Comparison of ENCODE assay signal across 16 cellular contexts in the genomic region with DNA sequence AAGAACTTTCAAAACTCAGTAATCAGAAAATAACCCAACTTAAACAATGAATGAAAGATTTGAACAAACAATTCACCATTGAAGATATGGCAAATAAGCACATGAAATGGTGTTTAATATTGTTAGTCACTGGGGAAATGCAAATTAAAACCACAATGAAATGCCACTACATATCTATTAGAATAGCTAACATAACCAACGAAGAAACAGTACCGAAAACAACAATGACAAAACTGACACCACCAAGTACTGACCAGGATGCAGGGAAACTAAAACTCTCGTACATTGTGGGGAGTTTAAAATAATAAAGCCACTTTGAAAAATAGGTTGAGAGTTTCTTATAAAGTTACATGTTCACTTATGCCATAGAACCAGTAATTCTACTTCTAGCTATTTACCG.
A peak's percentile ranks its signal among the peaks of the same experiment; 100 is the strongest.
DNase-seq lines count a peak whose midpoint lies in the region; ATAC-seq, FAIRE-seq and TF ChIP-seq lines count a peak whose summit lies in the region.
"Had no signal": no experiment of that assay in that cellular context is flagged by ENCODE, and none has a peak within 500 bp of the region (broad histone marks: within the 10 kb centered on the region; RNA-seq: fewer than 3 reads in every experiment).

No MANE protein-coding gene starts in this region.

- no peak for FAIRE-seq in H54 (lab: Jason Lieb, UNC)
- FAIRE-seq: H1, small intestine, TTC549 had no signal

- H3K36me3 Mint-ChIP-seq in WTC11 (no peaks in the 10 kb centered on the region), mesothelial cell of epicardium (no peaks in the 10 kb centered on the region), nephron progenitor cell (ENCODE audit: low read depth) (no peaks in the 10 kb centered on the region)
- H3K36me3 Mint-ChIP-seq: activated naive CD8-positive, alpha-beta T cell; IgD-negative memory B cell had no signal

- TF ChIP-seq CTCF in WTC11 (IDR thresholded peaks at IDR 0.05) (no peak), mesothelial cell of epicardium (IDR thresholded peaks at IDR 0.05; ENCODE audit: unreplicated experiment) (no peak), nephron progenitor cell (IDR thresholded peaks at IDR 0.05) (no peak)

- POLR2A ChIA-PET in WTC11 (lab: Charles Lee): no interaction called here

- H3K27me3 Mint-ChIP-seq in WTC11 (ENCODE audit: low read depth) (no peaks in the 10 kb centered on the region; the same call in 1 of the 2 replicates), mesothelial cell of epicardium (ENCODE audit: low read depth) (no peaks in the 10 kb centered on the region), nephron progenitor cell (ENCODE audit: low read depth, poor library complexity) (no peaks in the 10 kb centered on the region)

- H3K27ac Mint-ChIP-seq in WTC11 (no peak overlapping the region), mesothelial cell of epicardium (no peak overlapping the region), nephron progenitor cell (no peak overlapping the region)
- H3K27ac Mint-ChIP-seq: activated naive CD8-positive, alpha-beta T cell; CD8-positive, alpha-beta memory T cell; IgD-negative memory B cell had no signal

- H3K4me1 Mint-ChIP-seq in WTC11 (no peaks in the 10 kb centered on the region), mesothelial cell of epicardium (peaks cover 2% of the 10 kb centered on the region), nephron progenitor cell (peaks cover 8% of the 10 kb centered on the region)

- CTCF ChIA-PET in WTC11 (lab: Charles Lee): interaction anchor here (1.1 kb wide), 1 partner anchor 46 kb away, joined by 3 read pairs; no protein-coding TSS in a partner anchor

- H3K4me3 Mint-ChIP-seq in WTC11 (no peak overlapping the region), mesothelial cell of epicardium (no peak overlapping the region), nephron progenitor cell (no peak overlapping the region)
- H3K4me3 Mint-ChIP-seq: activated naive CD8-positive, alpha-beta T cell; CD8-positive, alpha-beta memory T cell had no signal

- no peak for TF ChIP-seq POLR2A in H54 (IDR thresholded peaks at IDR 0.05; ENCODE audit: low read depth, low read length)

- ATAC-seq in GM19395 (IDR thresholded peaks at IDR 0.05; ENCODE audit: unreplicated experiment) (peak; percentile 89), HG02642 (IDR thresholded peaks at IDR 0.05; ENCODE audit: poor library complexity, unreplicated experiment) (peak; percentile 83), HG03196 (IDR thresholded peaks at IDR 0.05; ENCODE audit: unreplicated experiment) (peak; percentile 71), WTC11 (no peak)

- H3K9me3 Mint-ChIP-seq in WTC11 (no peaks in the 10 kb centered on the region), mesothelial cell of epicardium (no peaks in the 10 kb centered on the region), nephron progenitor cell (no peaks in the 10 kb centered on the region)

- DNase-seq in WTC11 (ENCODE audit: low spot score): no peak
- DNase-seq in mesothelial cell of epicardium (ENCODE audit: low spot score in 2 of 2, unreplicated experiment in 2 of 2): no peak
- DNase-seq in nephron progenitor cell: no peak
- DNase-seq in H54 (ENCODE audit: insufficient read length, low spot score): no peak
- DNase-seq: CD8-positive, alpha-beta memory T cell; erythroblast; NCI-H1417 treated with DMSO at 0.1 percent for 48 hours; small intestine; testis had no signal

TF ChIP-seq in WTC11, 78 proteins besides CTCF, POLR2A, EP300 and RAD21 (continues in another document):
- TF ChIP-seq, protein P1, sequence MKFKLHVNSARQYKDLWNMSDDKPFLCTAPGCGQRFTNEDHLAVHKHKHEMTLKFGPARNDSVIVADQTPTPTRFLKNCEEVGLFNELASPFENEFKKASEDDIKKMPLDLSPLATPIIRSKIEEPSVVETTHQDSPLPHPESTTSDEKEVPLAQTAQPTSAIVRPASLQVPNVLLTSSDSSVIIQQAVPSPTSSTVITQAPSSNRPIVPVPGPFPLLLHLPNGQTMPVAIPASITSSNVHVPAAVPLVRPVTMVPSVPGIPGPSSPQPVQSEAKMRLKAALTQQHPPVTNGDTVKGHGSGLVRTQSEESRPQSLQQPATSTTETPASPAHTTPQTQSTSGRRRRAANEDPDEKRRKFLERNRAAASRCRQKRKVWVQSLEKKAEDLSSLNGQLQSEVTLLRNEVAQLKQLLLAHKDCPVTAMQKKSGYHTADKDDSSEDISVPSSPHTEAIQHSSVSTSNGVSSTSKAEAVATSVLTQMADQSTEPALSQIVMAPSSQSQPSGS (CRISPR knock-in tag; IDR thresholded peaks at IDR 0.05; ENCODE audit: borderline replicate concordance, low read depth): no peak
- TF ChIP-seq, protein P2, sequence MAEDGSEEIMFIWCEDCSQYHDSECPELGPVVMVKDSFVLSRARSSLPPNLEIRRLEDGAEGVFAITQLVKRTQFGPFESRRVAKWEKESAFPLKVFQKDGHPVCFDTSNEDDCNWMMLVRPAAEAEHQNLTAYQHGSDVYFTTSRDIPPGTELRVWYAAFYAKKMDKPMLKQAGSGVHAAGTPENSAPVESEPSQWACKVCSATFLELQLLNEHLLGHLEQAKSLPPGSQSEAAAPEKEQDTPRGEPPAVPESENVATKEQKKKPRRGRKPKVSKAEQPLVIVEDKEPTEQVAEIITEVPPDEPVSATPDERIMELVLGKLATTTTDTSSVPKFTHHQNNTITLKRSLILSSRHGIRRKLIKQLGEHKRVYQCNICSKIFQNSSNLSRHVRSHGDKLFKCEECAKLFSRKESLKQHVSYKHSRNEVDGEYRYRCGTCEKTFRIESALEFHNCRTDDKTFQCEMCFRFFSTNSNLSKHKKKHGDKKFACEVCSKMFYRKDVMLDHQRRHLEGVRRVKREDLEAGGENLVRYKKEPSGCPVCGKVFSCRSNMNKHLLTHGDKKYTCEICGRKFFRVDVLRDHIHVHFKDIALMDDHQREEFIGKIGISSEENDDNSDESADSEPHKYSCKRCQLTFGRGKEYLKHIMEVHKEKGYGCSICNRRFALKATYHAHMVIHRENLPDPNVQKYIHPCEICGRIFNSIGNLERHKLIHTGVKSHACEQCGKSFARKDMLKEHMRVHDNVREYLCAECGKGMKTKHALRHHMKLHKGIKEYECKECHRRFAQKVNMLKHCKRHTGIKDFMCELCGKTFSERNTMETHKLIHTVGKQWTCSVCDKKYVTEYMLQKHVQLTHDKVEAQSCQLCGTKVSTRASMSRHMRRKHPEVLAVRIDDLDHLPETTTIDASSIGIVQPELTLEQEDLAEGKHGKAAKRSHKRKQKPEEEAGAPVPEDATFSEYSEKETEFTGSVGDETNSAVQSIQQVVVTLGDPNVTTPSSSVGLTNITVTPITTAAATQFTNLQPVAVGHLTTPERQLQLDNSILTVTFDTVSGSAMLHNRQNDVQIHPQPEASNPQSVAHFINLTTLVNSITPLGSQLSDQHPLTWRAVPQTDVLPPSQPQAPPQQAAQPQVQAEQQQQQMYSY (CRISPR knock-in tag; IDR thresholded peaks at IDR 0.05): no peak
- TF ChIP-seq CBFB (CRISPR knock-in tag; IDR thresholded peaks at IDR 0.05; ENCODE audit: low read depth): no peak
- TF ChIP-seq, protein P3, sequence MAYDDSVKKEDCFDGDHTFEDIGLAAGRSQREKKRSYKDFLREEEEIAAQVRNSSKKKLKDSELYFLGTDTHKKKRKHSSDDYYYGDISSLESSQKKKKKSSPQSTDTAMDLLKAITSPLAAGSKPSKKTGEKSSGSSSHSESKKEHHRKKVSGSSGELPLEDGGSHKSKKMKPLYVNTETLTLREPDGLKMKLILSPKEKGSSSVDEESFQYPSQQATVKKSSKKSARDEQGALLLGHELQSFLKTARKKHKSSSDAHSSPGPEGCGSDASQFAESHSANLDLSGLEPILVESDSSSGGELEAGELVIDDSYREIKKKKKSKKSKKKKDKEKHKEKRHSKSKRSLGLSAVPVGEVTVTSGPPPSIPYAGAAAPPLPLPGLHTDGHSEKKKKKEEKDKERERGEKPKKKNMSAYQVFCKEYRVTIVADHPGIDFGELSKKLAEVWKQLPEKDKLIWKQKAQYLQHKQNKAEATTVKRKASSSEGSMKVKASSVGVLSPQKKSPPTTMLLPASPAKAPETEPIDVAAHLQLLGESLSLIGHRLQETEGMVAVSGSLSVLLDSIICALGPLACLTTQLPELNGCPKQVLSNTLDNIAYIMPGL (CRISPR knock-in tag; IDR thresholded peaks at IDR 0.05): no peak
- TF ChIP-seq, protein P4, sequence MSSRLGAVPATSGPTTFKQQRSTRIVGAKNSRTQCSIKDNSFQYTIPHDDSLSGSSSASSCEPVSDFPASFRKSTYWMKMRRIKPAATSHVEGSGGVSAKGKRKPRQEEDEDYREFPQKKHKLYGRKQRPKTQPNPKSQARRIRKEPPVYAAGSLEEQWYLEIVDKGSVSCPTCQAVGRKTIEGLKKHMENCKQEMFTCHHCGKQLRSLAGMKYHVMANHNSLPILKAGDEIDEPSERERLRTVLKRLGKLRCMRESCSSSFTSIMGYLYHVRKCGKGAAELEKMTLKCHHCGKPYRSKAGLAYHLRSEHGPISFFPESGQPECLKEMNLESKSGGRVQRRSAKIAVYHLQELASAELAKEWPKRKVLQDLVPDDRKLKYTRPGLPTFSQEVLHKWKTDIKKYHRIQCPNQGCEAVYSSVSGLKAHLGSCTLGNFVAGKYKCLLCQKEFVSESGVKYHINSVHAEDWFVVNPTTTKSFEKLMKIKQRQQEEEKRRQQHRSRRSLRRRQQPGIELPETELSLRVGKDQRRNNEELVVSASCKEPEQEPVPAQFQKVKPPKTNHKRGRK (CRISPR knock-in tag; IDR thresholded peaks at IDR 0.05; ENCODE audit: borderline replicate concordance): no peak
- TF ChIP-seq MYBL2 (CRISPR knock-in tag; IDR thresholded peaks at IDR 0.05): no peak
- TF ChIP-seq, protein P5, sequence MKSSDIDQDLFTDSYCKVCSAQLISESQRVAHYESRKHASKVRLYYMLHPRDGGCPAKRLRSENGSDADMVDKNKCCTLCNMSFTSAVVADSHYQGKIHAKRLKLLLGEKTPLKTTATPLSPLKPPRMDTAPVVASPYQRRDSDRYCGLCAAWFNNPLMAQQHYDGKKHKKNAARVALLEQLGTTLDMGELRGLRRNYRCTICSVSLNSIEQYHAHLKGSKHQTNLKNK (CRISPR knock-in tag; IDR thresholded peaks at IDR 0.05): no peak
- TF ChIP-seq ZNF317 (CRISPR knock-in tag; IDR thresholded peaks at IDR 0.05; ENCODE audit: borderline replicate concordance, low read depth): no peak
- no peak for TF ChIP-seq FOXK1 (CRISPR knock-in tag; IDR thresholded peaks at IDR 0.05)
- TF ChIP-seq ZNF396 (CRISPR knock-in tag; IDR thresholded peaks at IDR 0.05; ENCODE audit: borderline replicate concordance): no peak
- TF ChIP-seq ZNF423 (CRISPR knock-in tag; IDR thresholded peaks at IDR 0.05): no peak
- no peak for TF ChIP-seq KAT7 (CRISPR knock-in tag; IDR thresholded peaks at IDR 0.05; ENCODE audit: borderline replicate concordance)
